ENCODE assay signal across 6 cellular contexts in the genomic region with DNA sequence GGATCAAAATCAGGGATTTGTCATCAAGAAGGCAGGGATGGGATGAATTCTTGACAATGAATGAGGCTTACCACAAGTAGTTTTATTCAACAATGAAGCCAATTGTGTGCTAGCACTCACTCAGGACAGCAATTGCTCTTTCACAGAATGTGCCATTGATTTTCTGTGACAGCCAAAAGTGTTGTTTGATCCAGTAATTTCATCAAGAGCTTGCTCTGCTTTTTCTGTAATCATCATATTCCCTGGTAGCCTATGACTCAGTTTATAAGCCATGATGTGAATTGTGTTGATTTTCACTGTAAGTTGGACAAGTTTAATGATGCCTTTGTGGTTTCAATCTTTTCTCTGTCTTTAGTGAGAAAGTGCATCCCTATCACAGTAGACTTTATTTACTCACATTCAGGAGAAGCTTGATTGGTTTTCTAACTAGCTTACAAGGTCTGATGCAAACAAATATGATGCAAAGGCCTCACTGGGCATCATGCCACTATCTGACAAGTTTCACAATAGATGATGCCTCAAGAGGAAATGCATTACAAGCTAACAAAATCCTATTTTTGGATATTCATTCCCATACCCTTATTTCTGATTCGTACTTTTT. TPM values are rescaled to one million over a fixed set of nuclear protein-coding genes. Genes with fewer than 3 reads are reported as not detected.
DNase-seq lines count a peak whose midpoint lies in the region; ATAC-seq and TF ChIP-seq lines count a peak whose summit lies in the region.
"Had no signal": no experiment of that assay in that cellular context is flagged by ENCODE, and none has a peak within 500 bp of the region (broad histone marks: within the 10 kb centered on the region; RNA-seq: fewer than 3 reads in every experiment).

No MANE protein-coding gene starts in this region.

- no peaks in the 10 kb centered on the region for H3K79me2 ChIP-seq in fibroblast of lung (ENCODE audit: control insufficient read depth, insufficient read depth, low read length)

- H3K4me1 ChIP-seq in fibroblast of lung (ENCODE audit: control insufficient read depth, extremely low read depth, insufficient read depth, low read length) = peaks cover 16% of the 10 kb centered on the region

- ATAC-seq in HG02642 (IDR thresholded peaks at IDR 0.05; ENCODE audit: poor library complexity, unreplicated experiment) = no peak

- no peaks in the 10 kb centered on the region for H3K9me3 ChIP-seq in fibroblast of lung (ENCODE audit: control insufficient read depth, insufficient read depth, low read depth, low read length)

- TF ChIP-seq CTCF in fibroblast of lung (conservative IDR thresholded peaks at IDR 0.05 in 1 of 2, IDR thresholded peaks at IDR 0.05 in 1 of 2; ENCODE audit: low read depth in 1 of 2, low read length in 2 of 2) = no peak

- H2AFZ ChIP-seq in fibroblast of lung (ENCODE audit: low read length) = no peak overlapping the region

- DNase-seq in NOMO-1 treated with DMSO at 0.1 percent for 48 hours (lab: John Stamatoyannopoulos, UW; ENCODE audit: unreplicated experiment) (peak; percentile 74), fibroblast of lung (ENCODE audit: low read depth in 2 of 2) (peak; percentile 78 to 97), substantia nigra (lab: John Stamatoyannopoulos, UW) (peak in 5 of 49 donors; percentile 15 to 50 (median 43)), NCI-H524 (lab: John Stamatoyannopoulos, UW) (no peak)
- DNase-seq: NCI-H187 treated with DMSO at 0.1 percent for 48 hours had no signal

- H3K4me2 ChIP-seq in fibroblast of lung (ENCODE audit: extremely low read depth, insufficient read depth, low read length) = no peak overlapping the region

- no peaks in the 10 kb centered on the region for H3K36me3 ChIP-seq in fibroblast of lung (ENCODE audit: control insufficient read depth, insufficient read depth, low read length)

- H3K27ac ChIP-seq in fibroblast of lung (ENCODE audit: insufficient read depth, low read length) (peak overlapping the region; percentile 61), substantia nigra (ENCODE audit: low read depth, low read length, poor library complexity, severe bottlenecking) (peak overlapping the region; percentile 74)

- no peak overlapping the region for H3K4me3 ChIP-seq in fibroblast of lung (replicated peaks in 1 of 4; ENCODE audit: control extremely low read depth in 1 of 4, insufficient read depth in 1 of 4, low read depth in 3 of 4, low read length in 4 of 4)

- no peak overlapping the region for H3K9ac ChIP-seq in fibroblast of lung (ENCODE audit: insufficient read depth, low read length)

- no peaks in the 10 kb centered on the region for H3K27me3 ChIP-seq in fibroblast of lung (ENCODE audit: control insufficient read depth, insufficient read depth, low read length)

- no peaks in the 10 kb centered on the region for H4K20me1 ChIP-seq in fibroblast of lung (ENCODE audit: control insufficient read depth, extremely low read depth, insufficient read depth, low read length)

RNA-seq across cellular contexts. Expression of gene CSRNP1, which starts 13.6 kb away (rescaled TPM):
- 6.3 and 6.7 TPM in 2 replicates for total RNA-seq in fibroblast of lung
- polyA plus RNA-seq in fibroblast of lung = 4.0 and 6.3 TPM in 2 replicates
- 4.5 and 7.0 TPM in 2 replicates for polyA plus RNA-seq in fibroblast of lung (2012)
- polyA minus RNA-seq in fibroblast of lung (ENCODE audit: low replicate concordance) = 8.1 and 20.8 TPM in 2 replicates

RNA-seq across cellular contexts. Expression of gene XIRP1, which starts 25.4 kb away (rescaled TPM):
- not detected in 2 replicates for total RNA-seq in fibroblast of lung
- polyA plus RNA-seq in fibroblast of lung = 0.03 and 0.05 TPM in 2 replicates
- 0.07 TPM in 1 of 2 replicates, not detected in the other for polyA plus RNA-seq in fibroblast of lung (2012)
- polyA minus RNA-seq in fibroblast of lung (ENCODE audit: low replicate concordance) = not detected in 2 replicates

RNA-seq across cellular contexts. Expression of gene TTC21A, which starts 59.6 kb away (rescaled TPM):
- total RNA-seq in fibroblast of lung = 1.5 and 2.1 TPM in 2 replicates
- polyA plus RNA-seq in fibroblast of lung = 1.6 and 1.8 TPM in 2 replicates
- 1.5 and 1.7 TPM in 2 replicates for polyA plus RNA-seq in fibroblast of lung (2012)
- 2.9 and 3.3 TPM in 2 replicates for polyA minus RNA-seq in fibroblast of lung (ENCODE audit: low replicate concordance)

RNA-seq across cellular contexts. Expression of gene GORASP1, which starts 59.6 kb away (rescaled TPM):
- total RNA-seq in fibroblast of lung = 27.2 and 37.5 TPM in 2 replicates
- polyA plus RNA-seq in fibroblast of lung = 32.1 and 34.3 TPM in 2 replicates
- 30.9 and 33.4 TPM in 2 replicates for polyA plus RNA-seq in fibroblast of lung (2012)
- polyA minus RNA-seq in fibroblast of lung (ENCODE audit: low replicate concordance) = 80.7 and 103 TPM in 2 replicates

Comparison
In these comparisons a context has a peak if more than half of its experiments do, and no peak if none do; other contexts are left out.
1. DNase-seq: peak in NOMO-1 treated with DMSO at 0.1 percent for 48 hours (single experiment) and fibroblast of lung (2 of 2); none in NCI-H524 (0 of 2).